ENCODE assay signal across 12 cellular contexts in the genomic region with DNA sequence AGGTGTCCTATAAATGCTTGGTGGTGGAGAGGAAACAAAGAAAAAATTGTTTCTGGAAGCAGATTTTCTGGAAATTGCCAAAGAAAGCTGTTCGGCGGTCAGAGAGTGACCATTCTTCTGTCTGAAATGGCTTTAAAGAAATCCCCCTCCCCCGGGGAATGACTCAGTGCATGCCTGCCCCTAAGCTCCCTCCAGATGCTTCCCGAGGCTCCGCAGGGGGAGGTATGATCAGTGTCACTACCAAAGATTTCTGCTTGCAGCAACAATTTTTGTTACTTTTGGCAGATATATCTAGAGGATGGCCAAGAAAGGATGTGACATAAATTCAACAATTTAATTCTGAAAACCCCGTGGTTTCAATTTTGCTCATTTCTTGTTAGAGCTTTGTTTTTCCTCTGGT.
DNase-seq lines count a peak whose midpoint lies in the region; ATAC-seq, FAIRE-seq and TF ChIP-seq lines count a peak whose summit lies in the region.
"Had no signal": no experiment of that assay in that cellular context is flagged by ENCODE, and none has a peak within 500 bp of the region (broad histone marks: within the 10 kb centered on the region; RNA-seq: fewer than 3 reads in every experiment).

No MANE protein-coding gene starts in this region.

- DNase-seq in AG20443 (ENCODE audit: low spot score) (peak; percentile 93), ascending aorta (ENCODE audit: low spot score in 2 of 2) (peak; percentile 33 to 93), cardiac septum (ENCODE audit: low spot score) (peak; percentile 81), pancreas (peak in 2 of 6 donors; percentile 20 to 24), posterior cingulate gyrus (no peak)
- DNase-seq: activated CD4-positive, alpha-beta T cell treated with anti-CD3 and anti-CD28 coated beads, Interleukin-2, amount 10 ng/mL, durations not matched to agents 24 days and 14 days; CD8-positive, alpha-beta memory T cell; central memory CD4-positive, alpha-beta T cell; stimulated activated naive CD8-positive, alpha-beta T cell treated with anti-CD3 and anti-CD28 coated beads, Interleukin-15, amount 100 ng/mL, for 72 hours had no signal

- TF ChIP-seq CTCF in ascending aorta (IDR thresholded peaks at IDR 0.05) (no peak), pancreas (IDR thresholded peaks at IDR 0.05) (no peak)

- H3K27me3 ChIP-seq in ascending aorta (no peaks in the 10 kb centered on the region), pancreas (no peaks in the 10 kb centered on the region)

- ATAC-seq in pancreas = peak in 3 of 4 donors; percentile 38 to 70 (median 39)
- no peak for ATAC-seq in GM19397 (IDR thresholded peaks at IDR 0.05; ENCODE audit: unreplicated experiment)
- no peak for ATAC-seq in GM18511 (IDR thresholded peaks at IDR 0.05; ENCODE audit: unreplicated experiment)
- no peak for ATAC-seq in HG03135 (IDR thresholded peaks at IDR 0.05; ENCODE audit: unreplicated experiment)
- ATAC-seq: stimulated activated naive CD8-positive, alpha-beta T cell treated with anti-CD3 and anti-CD28 coated beads, Interleukin-15, amount 100 ng/mL, for 72 hours had no signal

- H3K9me3 ChIP-seq in ascending aorta (peaks cover 0 to 11% of the 10 kb centered on the region in 2 donors), pancreas (no peaks in the 10 kb centered on the region)

- H3K4me3 ChIP-seq in ascending aorta = peak overlapping the region; percentile 17 to 19
- H3K4me3 ChIP-seq in pancreas = no peak overlapping the region

- peaks cover 0 to 24% of the 10 kb centered on the region in 2 donors for H3K4me1 ChIP-seq in ascending aorta
- H3K4me1 ChIP-seq in pancreas = no peaks in the 10 kb centered on the region

- no peaks in the 10 kb centered on the region for H3K36me3 ChIP-seq in ascending aorta
- H3K36me3 ChIP-seq in pancreas = no peaks in the 10 kb centered on the region

- intact Hi-C loops in ascending aorta (cut with DNase I) (loop anchor here (1.0 to 5.0 kb wide), 2 partner anchors 17 to 107 kb away; no protein-coding TSS in a partner anchor), cardiac septum (cut with DNase I) (no loop called here), pancreas (cut with DNase I) (no loop called here), posterior cingulate gyrus (cut with DNase I) (no loop called here)

- H3K27ac ChIP-seq in ascending aorta = peak overlapping the region; percentile 87 to 89
- no peak overlapping the region for H3K27ac ChIP-seq in pancreas

- 68 to 79% methylated on average over 6 of the region's 6 CpGs for WGBS in pancreas, 2 donors

- no peak for FAIRE-seq in pancreas (lab: Jason Lieb, UNC)

Comparison
In these comparisons a context has a peak if more than half of its experiments do, and no peak if none do; other contexts are left out.
1. DNase-seq: peak in AG20443 (single experiment), ascending aorta (2 of 2) and cardiac septum (single experiment); none in posterior cingulate gyrus (0 of 10).
2. H3K27ac ChIP-seq: peak in ascending aorta (2 of 2); none in pancreas (0 of 4).
3. H3K4me3 ChIP-seq: peak in ascending aorta (2 of 2); none in pancreas (0 of 4).
4. ATAC-seq: peak in pancreas (3 of 4); none in GM19397 (single experiment), GM18511 (single experiment) and HG03135 (single experiment).